ENCODE assay signal across 22 cellular contexts in genomic region chr3:11903047-11903446, GRCh38. TPM values are rescaled to one million over a fixed set of nuclear protein-coding genes. Genes with fewer than 3 reads are reported as not detected.
DNase-seq lines count a peak whose midpoint lies in the region; ATAC-seq, FAIRE-seq and TF ChIP-seq lines count a peak whose summit lies in the region.
"Had no signal": no experiment of that assay in that cellular context is flagged by ENCODE, and none has a peak within 500 bp of the region (broad histone marks: within the 10 kb centered on the region; RNA-seq: fewer than 3 reads in every experiment).

No MANE protein-coding gene starts in this region.

- no peak overlapping the region for H3K4me3 ChIP-seq in BLaER1
- H3K4me3 ChIP-seq in H1 (ENCODE audit: extremely low read depth in 1 of 4, insufficient read depth in 2 of 4, low read depth in 3 of 4, low read length in 4 of 4) = no peak overlapping the region
- H3K4me3 ChIP-seq in left lung = no peak overlapping the region
- no peak overlapping the region for H3K4me3 ChIP-seq in gastrocnemius medialis
- H3K4me3 ChIP-seq: A549, GM23338 had no signal

- no peak overlapping the region for H2BK12ac ChIP-seq in H1 (ENCODE audit: low read depth, low read length)

- H3K4ac ChIP-seq in H1 (replicated peaks; ENCODE audit: insufficient read length, low read depth, low read length) = no peak overlapping the region

- DNase-seq in RCC 7860 (ENCODE audit: low spot score) (peak; percentile 37), H1 (ENCODE audit: low read depth in 1 of 2, low spot score in 2 of 2) (no peak), renal cortical epithelial cell (ENCODE audit: low read depth) (peak; percentile 5), left lung (no peak), gastrocnemius medialis (no peak)
- DNase-seq: AML-193; Calu3; CD8-positive, alpha-beta T cell; DMS79 treated with DMSO at 0.1 percent for 48 hours; EL; H7; HFFc6; KBM-7 had no signal

- H3K79me1 ChIP-seq in H1 (ENCODE audit: low read depth, low read length) = no peaks in the 10 kb centered on the region

- ATAC-seq in left lung (no peak), gastrocnemius medialis (no peak)
- no peak for ATAC-seq in activated CD4-positive, CD25-positive, alpha-beta regulatory T cell treated with anti-CD3 and anti-CD28 coated beads, Interleukin-2, amount 50 U/mL, for 24 hours
- ATAC-seq: A549; CD8-positive, alpha-beta T cell; GM23338; HCT116 had no signal

- H3K79me2 ChIP-seq in H1 (ENCODE audit: control insufficient read depth in 1 of 2, insufficient read depth in 2 of 2, low read length in 2 of 2) = no peaks in the 10 kb centered on the region

- no peak overlapping the region for H4K8ac ChIP-seq in H1 (ENCODE audit: extremely low read depth, insufficient read depth, low read length)

- H4K20me1 ChIP-seq in BLaER1 = no peaks in the 10 kb centered on the region
- peaks cover 0 to 1% of the 10 kb centered on the region in 2 experiments for H4K20me1 ChIP-seq in H1 (replicated peaks in 1 of 2; ENCODE audit: control insufficient read depth in 1 of 2, insufficient read depth in 2 of 2, low read length in 2 of 2)

- intact Hi-C loops in left lung (cut with DNase I) = no loop called here
- intact Hi-C loops in gastrocnemius medialis (cut with DNase I; ENCODE audit: low total_unique reads) = no loop called here

- peak overlapping the region; percentile 44; the same call in 1 of the 2 replicates for H3K27ac ChIP-seq in BLaER1
- no peak overlapping the region for H3K27ac ChIP-seq in H1 (ENCODE audit: low read depth, low read length)
- H3K27ac ChIP-seq in left lung = no peak overlapping the region
- no peak overlapping the region for H3K27ac ChIP-seq in gastrocnemius medialis
- H3K27ac ChIP-seq: 22Rv1, A549, HL-60 had no signal

- H3K14ac ChIP-seq in H1 (ENCODE audit: insufficient read length) = no peak overlapping the region

- no peak overlapping the region for H3K23ac ChIP-seq in H1 (ENCODE audit: insufficient read length)

- no peaks in the 10 kb centered on the region for H3K36me3 ChIP-seq in BLaER1
- H3K36me3 ChIP-seq in H1 (ENCODE audit: control insufficient read depth in 2 of 4, insufficient read depth in 4 of 4, low read length in 3 of 4) = no peaks in the 10 kb centered on the region
- no peaks in the 10 kb centered on the region for H3K36me3 ChIP-seq in left lung
- H3K36me3 ChIP-seq in gastrocnemius medialis = no peaks in the 10 kb centered on the region

- no peak overlapping the region for H2AFZ ChIP-seq in H1 (ENCODE audit: low read length)
- H2AFZ ChIP-seq: GM23338 had no signal

- H3K23me2 ChIP-seq in H1 (ENCODE audit: low read depth, low read length) = no peaks in the 10 kb centered on the region

- peaks cover 51% of the 10 kb centered on the region for H3K4me1 ChIP-seq in BLaER1
- no peaks in the 10 kb centered on the region for H3K4me1 ChIP-seq in H1 (replicated peaks in 1 of 4; ENCODE audit: control insufficient read depth in 3 of 4, insufficient read depth in 4 of 4, low read length in 3 of 4)
- H3K4me1 ChIP-seq in left lung = no peaks in the 10 kb centered on the region
- no peaks in the 10 kb centered on the region for H3K4me1 ChIP-seq in gastrocnemius medialis
- H3K4me1 ChIP-seq: A549 had no signal

- no peak overlapping the region for H2BK15ac ChIP-seq in H1 (ENCODE audit: low read length)

- no peak overlapping the region for H3K18ac ChIP-seq in H1 (ENCODE audit: extremely low read depth, low read length)

- H2BK20ac ChIP-seq in H1 (ENCODE audit: low read length) = no peak overlapping the region

- POLR2A ChIA-PET in H1 (lab: Charles Lee; ENCODE audit: partially characterized antibody) = interaction anchor here (0.6 kb wide), 1 partner anchor 166 kb away, joined by 4 read pairs; no protein-coding TSS in a partner anchor

- TF ChIP-seq EP300 in H1 (IDR thresholded peaks at IDR 0.05; ENCODE audit: borderline replicate concordance in 1 of 2, low read depth in 2 of 2, low read length in 2 of 2) = no peak

- peak overlapping the region; percentile 66 for H3K4me2 ChIP-seq in BLaER1
- no peak overlapping the region for H3K4me2 ChIP-seq in H1 (ENCODE audit: insufficient read depth in 1 of 2, low read depth in 2 of 2, low read length in 2 of 2)
- H3K4me2 ChIP-seq: A549, GM23338 had no signal

- no peaks in the 10 kb centered on the region for H3K9me3 ChIP-seq in BLaER1
- no peaks in the 10 kb centered on the region for H3K9me3 ChIP-seq in H1 (ENCODE audit: insufficient read depth in 2 of 2, low read depth in 1 of 2, low read length in 1 of 2)
- no peaks in the 10 kb centered on the region for H3K9me3 ChIP-seq in left lung
- H3K9me3 ChIP-seq in gastrocnemius medialis = no peaks in the 10 kb centered on the region

- no peak overlapping the region for H3K56ac ChIP-seq in H1 (replicated peaks; ENCODE audit: insufficient read length, low read depth, low read length)

- FAIRE-seq in RCC 7860 (lab: Jason Lieb, UNC) (no peak), H1 (lab: Jason Lieb, UNC) (peak; percentile 7)
- FAIRE-seq: A549, GM12891, HTR-8/SVneo had no signal

- in situ Hi-C loops in gastrocnemius medialis (cut with MboI; ENCODE audit: low sequenced_read_pairs in 4 of 4) = no loop called here

- no peak overlapping the region for H4K91ac ChIP-seq in H1 (replicated peaks; ENCODE audit: insufficient read length, low read length)

- H2BK120ac ChIP-seq in H1 (replicated peaks; ENCODE audit: low read depth, low read length) = no peak overlapping the region

- no peak overlapping the region for H2BK5ac ChIP-seq in H1 (ENCODE audit: low read depth, low read length)

- TF ChIP-seq CTCF in H1 (IDR thresholded peaks at IDR 0.05; ENCODE audit: control extremely low read depth in 1 of 3, insufficient read depth in 1 of 3, low read depth in 1 of 3, low read length in 3 of 3) = no peak
- no peak for TF ChIP-seq CTCF in left lung (IDR thresholded peaks at IDR 0.05)
- TF ChIP-seq CTCF in gastrocnemius medialis (IDR thresholded peaks at IDR 0.05 in 4 of 5, conservative IDR thresholded peaks at IDR 0.05 in 1 of 5) = no peak

- no peak for TF ChIP-seq RAD21 in H1 (IDR thresholded peaks at IDR 0.05 in 1 of 2, conservative IDR thresholded peaks at IDR 0.05 in 1 of 2; ENCODE audit: low read depth in 2 of 2, low read length in 2 of 2)

- H3K9ac ChIP-seq in BLaER1 (no peak overlapping the region), H1 (replicated peaks in 1 of 4; ENCODE audit: extremely low read depth in 1 of 4, low read depth in 3 of 4, low read length in 3 of 4) (no peak overlapping the region)

- WGBS in H1 (ENCODE audit: extremely low coverage in 1 of 2, insufficient coverage in 1 of 2, insufficient read length in 1 of 2, insufficient replicate concordance in 2 of 2, low coverage in 1 of 2, low lambda C conversion rate in 2 of 2, missing lambda C conversion rate in 1 of 2), 2 experiments = 86% methylated on average over 12 of the region's 12 CpGs; no CpG with 5 or more reads in 1 of the 2 experiments

- TF ChIP-seq POLR2A in H1 (IDR thresholded peaks at IDR 0.05; ENCODE audit: control extremely low read depth in 1 of 2, low read depth in 2 of 2, low read length in 2 of 2) (no peak), gastrocnemius medialis (IDR thresholded peaks at IDR 0.05) (no peak)

- H2AK5ac ChIP-seq in H1 (ENCODE audit: low read depth, low read length) = no peak overlapping the region

- no peak overlapping the region for H4K5ac ChIP-seq in H1 (ENCODE audit: insufficient read length, low read depth, low read length)

- CTCF ChIA-PET in H1 (lab: Charles Lee; ENCODE audit: partially characterized antibody) = no interaction called here

- H3K27me3 ChIP-seq in BLaER1 (no peaks in the 10 kb centered on the region), H1 (replicated peaks in 1 of 4; ENCODE audit: control insufficient read depth in 3 of 4, extremely low read depth in 1 of 4, insufficient read depth in 3 of 4, low read length in 3 of 4) (no peaks in the 10 kb centered on the region), left lung (no peaks in the 10 kb centered on the region), gastrocnemius medialis (no peaks in the 10 kb centered on the region)

TF ChIP-seq in H1, 55 proteins besides CTCF, POLR2A, EP300 and RAD21:
- TF ChIP-seq YY1 (IDR thresholded peaks at IDR 0.05; ENCODE audit: low read depth, low read length) (no peak), JUND (IDR thresholded peaks at IDR 0.05; ENCODE audit: low read length) (no peak), ASH2L (IDR thresholded peaks at IDR 0.05; ENCODE audit: low read length) (no peak)
TF ChIP-seq in H1: peak in this region for 0.

RNA-seq across cellular contexts. Expression of gene TAMM41, which starts 56.4 kb away (rescaled TPM):
- 16.9 and 17.5 TPM in 2 replicates for total RNA-seq in H1 (2021; fragmentation: NEBNext Ultra II Directional; extraction: Animal tissue kit (Norgen Biotek cat#: 25700))
- 22.5 and 30.1 TPM in 2 replicates for polyA plus RNA-seq in H1 (2011; rRNA removed)
- polyA plus RNA-seq in H1 (2011; cell fraction: cytosol; rRNA removed) = 21.8 TPM
- polyA plus RNA-seq in H1 (2011; cell fraction: nucleus; rRNA removed) = 42.3 TPM
- 13.1 to 22.3 TPM (median 19.0 TPM) in 4 replicates for polyA plus RNA-seq in H1 (2012, experiment 1 of 2)
- 9.8 TPM for polyA plus RNA-seq in H1 (2012, experiment 2 of 2)
- polyA plus RNA-seq in H1 (2013, experiment 1 of 2) = 20.8 TPM
- 20.0 TPM for polyA plus RNA-seq in H1 (2013, experiment 2 of 2)
- polyA minus RNA-seq in H1 (2011; rRNA and poly(A)+ RNA removed) = 17.0 and 20.2 TPM in 2 replicates
- polyA minus RNA-seq in H1 (2011; cell fraction: cytosol; rRNA and poly(A)+ RNA removed) = 27.3 TPM
- polyA minus RNA-seq in H1 (2011; cell fraction: nucleus; rRNA and poly(A)+ RNA removed) = 43.9 TPM
- total RNA-seq in renal cortical epithelial cell = 4.2 and 7.1 TPM in 2 replicates
- 10 to 100 TPM; 13.9 to 16.9 TPM for total RNA-seq in left lung
- 1 to 10 TPM; 2.1 to 9.7 (median 3.8) TPM for total RNA-seq in gastrocnemius medialis

Comparison
In these comparisons a context has a peak if more than half of its experiments do, and no peak if none do; other contexts are left out.
1. DNase-seq: peak in RCC 7860 (single experiment) and renal cortical epithelial cell (single experiment); none in H1 (0 of 2), left lung (0 of 2) and gastrocnemius medialis (0 of 2).